Comparison of ENCODE assay signal across 8 cellular contexts in genomic region chr3:129604942-129605592, GRCh38. TPM values are rescaled to one million over a fixed set of nuclear protein-coding genes. Genes with fewer than 3 reads are reported as not detected.
A peak's percentile ranks its signal among the peaks of the same experiment; 100 is the strongest.
DNase-seq lines count a peak whose midpoint lies in the region; ATAC-seq and TF ChIP-seq lines count a peak whose summit lies in the region.

No MANE protein-coding gene starts in this region.

- no peaks in the 10 kb centered on the region for H3F3A ChIP-seq in PC-3 (ENCODE audit: low read length, unreplicated experiment)

- H3K27me3 ChIP-seq in CD4-positive, alpha-beta T cell (ENCODE audit: control insufficient read depth, insufficient read depth, low read length), result no peaks in the 10 kb centered on the region
- H3K27me3 ChIP-seq in PC-3 (ENCODE audit: low read length) (no peaks in the 10 kb centered on the region), ovary (no peaks in the 10 kb centered on the region)

- peaks cover 20% of the 10 kb centered on the region for H3K27me3 Mint-ChIP-seq in CD4-positive, alpha-beta T cell

- no peak for DNase-seq in CD4-positive, alpha-beta T cell
- DNase-seq in PC-3, result no peak
- DNase-seq in fibroblast of mammary gland (ENCODE audit: low read depth), result no peak
- DNase-seq in ovary, result peak in 1 of 5 donors; percentile 49
- no peak for DNase-seq in GM19240 (ENCODE audit: insufficient read length, low spot score)
- DNase-seq in NCI-H2029 treated with DMSO at 0.1 percent for 48 hours (lab: John Stamatoyannopoulos, UW), result no peak
- no peak for DNase-seq in HuH-7 (ENCODE audit: low spot score)
- DNase-seq in G401 (ENCODE audit: low spot score), result no peak

- no peaks in the 10 kb centered on the region for H4K20me1 ChIP-seq in PC-3 (ENCODE audit: low read length)

- TF ChIP-seq EP300 in ovary (IDR thresholded peaks at IDR 0.05), result no peak

- no peak overlapping the region for H3K9ac ChIP-seq in PC-3 (ENCODE audit: low read length)

- POLR2A ChIA-PET in CD4-positive, alpha-beta T cell (lab: Charles Lee), result interaction anchor here (1.2 to 3.6 kb wide), 7 partner anchors 11 to 289 kb away, joined by 3 to 45 read pairs (median 6); partner anchors contain the start of genes IFT122 and TMCC1
- POLR2A ChIA-PET in PC-3 (lab: Charles Lee; ENCODE audit: unreplicated experiment), result no interaction called here

- peak overlapping the region; percentile 95 for H3K4me3 Mint-ChIP-seq in CD4-positive, alpha-beta T cell

- peak overlapping the region; percentile 67 for H3K27ac Mint-ChIP-seq in CD4-positive, alpha-beta T cell

- peaks cover 4% of the 10 kb centered on the region for H3K36me3 Mint-ChIP-seq in CD4-positive, alpha-beta T cell (ENCODE audit: low read depth)

- no peaks in the 10 kb centered on the region for H3K9me2 ChIP-seq in PC-3 (replicated peaks; ENCODE audit: low read length)

- no peaks in the 10 kb centered on the region for H3K9me3 Mint-ChIP-seq in CD4-positive, alpha-beta T cell

- H3K4me1 ChIP-seq in PC-3 (ENCODE audit: insufficient read depth, low read length) (peaks cover 9% of the 10 kb centered on the region; the same call in 1 of the 2 replicates), ovary (ENCODE audit: insufficient read depth) (peaks cover 11% of the 10 kb centered on the region)

- H3K9me3 ChIP-seq in CD4-positive, alpha-beta T cell (ENCODE audit: control insufficient read depth, low read length), result no peaks in the 10 kb centered on the region
- H3K9me3 ChIP-seq in PC-3 (ENCODE audit: low read length) (no peaks in the 10 kb centered on the region), ovary (no peaks in the 10 kb centered on the region)

- CTCF ChIA-PET in CD4-positive, alpha-beta T cell (lab: Charles Lee), result interaction anchor here (1.0 to 1.6 kb wide), 4 partner anchors 10 to 165 kb away, joined by 3 to 6 read pairs (median 4); partner anchors contain the start of genes IFT122 and MBD4
- CTCF ChIA-PET in PC-3 (lab: Charles Lee), result no interaction called here

- no peak overlapping the region for H3K27ac ChIP-seq in CD4-positive, alpha-beta T cell (ENCODE audit: low read depth, low read length)
- H3K27ac ChIP-seq in PC-3 (ENCODE audit: low read length) (no peak overlapping the region), ovary (peak overlapping the region in 1 of 2 donors; percentile 28)

- WGBS in ovary, 3 donors, result 8 to 24% (median 12%) methylated on average over 20 to 69 of the region's 69 CpGs

- H3K79me2 ChIP-seq in PC-3 (ENCODE audit: low read length), result peaks cover 5% of the 10 kb centered on the region

- peak; percentile 32 for ATAC-seq in CD4-positive, alpha-beta T cell (ENCODE audit: poor library complexity)
- ATAC-seq in PC-3, result no peak

- H3K4me3 ChIP-seq in PC-3 (ENCODE audit: low read length) (peak overlapping the region; percentile 62; the same call in 1 of the 2 replicates), fibroblast of mammary gland (ENCODE audit: control insufficient read depth, low read depth, low read length) (peak overlapping the region; percentile 62), ovary (peak overlapping the region; percentile 44)

- H3K36me3 ChIP-seq in PC-3 (ENCODE audit: low read depth, low read length), result no peaks in the 10 kb centered on the region
- no peaks in the 10 kb centered on the region for H3K36me3 ChIP-seq in ovary

- in situ Hi-C loops in G401 (cut with HindIII; ENCODE audit: low sequenced_read_pairs), result no loop called here

- no peak for TF ChIP-seq POLR2A in ovary (IDR thresholded peaks at IDR 0.05)

- peaks cover 33% of the 10 kb centered on the region for H3K4me1 Mint-ChIP-seq in CD4-positive, alpha-beta T cell (ENCODE audit: low read depth)

- intact Hi-C loops in CD4-positive, alpha-beta T cell (cut with DNase I, micrococcal nuclease), result loop anchor here in 1 of 2 experiments (5.0 kb wide), 2 partner anchors 113 to 168 kb away; partner anchors contain the start of gene MBD4
- intact Hi-C loops in PC-3 (cut with micrococcal nuclease) (no loop called here), ovary (cut with DNase I) (loop anchor here in 3 of 4 donors (5.0 to 10.0 kb wide), 3 partner anchors 113 to 120 kb away; no protein-coding TSS in a partner anchor)

- H2AFZ ChIP-seq in PC-3 (ENCODE audit: low read length), result no peak overlapping the region

- no TSS peak for BruUV-seq in PC-3 (replicated peaks; lab: Mats Ljungman, UMichigan)

- TF ChIP-seq CTCF in CD4-positive, alpha-beta T cell (IDR thresholded peaks at IDR 0.05), result no peak
- no peak for TF ChIP-seq CTCF in PC-3 (conservative IDR thresholded peaks at IDR 0.05; ENCODE audit: low read depth, low read length)
- TF ChIP-seq CTCF in fibroblast of mammary gland (conservative IDR thresholded peaks at IDR 0.05; ENCODE audit: control insufficient read depth, insufficient read depth, low read depth, low read length), result no peak
- TF ChIP-seq CTCF in ovary (IDR thresholded peaks at IDR 0.05), result peak in 1 of 3 donors; percentile 16

- peak overlapping the region; percentile 76 for H3K4me2 ChIP-seq in PC-3 (ENCODE audit: low read length)

RNA-seq across cellular contexts. Expression of gene PLXND1, which starts 1.4 kb away (rescaled TPM):
- 10 to 100 TPM; 61.7 to 62.5 TPM for total RNA-seq in CD4-positive, alpha-beta T cell
- 19.2 and 21.8 TPM in 2 replicates for total RNA-seq in PC-3 (2014; rRNA removed)
- 100 to 1,000 TPM in 1 of 7 donors, 10 to 100 TPM in 6; 21.6 to 111 (median 57.1) TPM for total RNA-seq in ovary
- 100 to 1,000 TPM in 1 of 2 donors, 10 to 100 TPM in 1; 55.2 to 120 TPM for polyA plus RNA-seq in ovary
- 21.2 and 54.7 TPM in 2 replicates for total RNA-seq in G401 (2014; rRNA removed; shearing (Covaris generic))
